In genomic region chr20:47629907-47630306, GRCh38 we compare ENCODE assay signal across 20 cellular contexts.
A peak's percentile ranks its signal among the peaks of the same experiment; 100 is the strongest.
DNase-seq lines count a peak whose midpoint lies in the region; ATAC-seq and TF ChIP-seq lines count a peak whose summit lies in the region.
"Had no signal": no experiment of that assay in that cellular context is flagged by ENCODE, and none has a peak within 500 bp of the region (broad histone marks: within the 10 kb centered on the region; RNA-seq: fewer than 3 reads in every experiment).

No MANE protein-coding gene starts in this region.

- H3K27ac ChIP-seq in stomach, result no peak overlapping the region
- H3K27ac ChIP-seq: 22Rv1; A549; BLaER1 treated with 17β-estradiol and CSF1 and Interleukin-3, amounts not matched to agents 10 nM and 100 nM; C4-2B had no signal

- H3K4me1 Mint-ChIP-seq in activated T-cell treated with anti-CD3 and anti-CD28 coated beads, Interleukin-2, amount 50 U/mL, for 24 hours (ENCODE audit: low read depth), result peaks cover 7% of the 10 kb centered on the region
- H3K4me1 Mint-ChIP-seq: B cell had no signal

- DNase-seq in activated T-cell treated with anti-CD3 and anti-CD28 coated beads, Interleukin-2, amount 50 U/mL, for 24 hours, result no peak
- DNase-seq in activated T-cell treated with anti-CD3 and anti-CD28 coated beads for 4 hours (no peak), RPMI7951 (ENCODE audit: low read depth) (peak; percentile 15), NCI-H1436 treated with DMSO at 0.1 percent for 48 hours (lab: John Stamatoyannopoulos, UW) (no peak), GM20000 (ENCODE audit: low spot score) (no peak), stomach (no peak)
- DNase-seq: AML-193; Caco-2; Calu3; CD4-positive, alpha-beta T cell; CD8-positive, alpha-beta T cell; DMS79 treated with DMSO at 0.1 percent for 48 hours; GF-D8 had no signal

- H3K4me3 ChIP-seq in stomach, result no peak overlapping the region
- H3K4me3 ChIP-seq: A549; BLaER1 treated with 17β-estradiol and CSF1 and Interleukin-3, amounts not matched to agents 10 nM and 100 nM; GM12878 had no signal

- no peak for ATAC-seq in SK-N-SH treated with all-trans-retinoic acid at 6 μM for 48 hours
- ATAC-seq: A549; CD8-positive, alpha-beta T cell; GM12878 had no signal

- TF ChIP-seq CTCF in GM20000 (IDR thresholded peaks at IDR 0.05; ENCODE audit: extremely low read depth, missing control alignments), result no peak
- TF ChIP-seq CTCF in stomach (IDR thresholded peaks at IDR 0.05), result no peak

- no peak for TF ChIP-seq POLR2A in stomach (IDR thresholded peaks at IDR 0.05)

- peaks cover 3 to 96% (median 93%) of the 10 kb centered on the region in 4 donors for H3K36me3 ChIP-seq in stomach

- no peak overlapping the region for H3K4me3 Mint-ChIP-seq in activated T-cell treated with anti-CD3 and anti-CD28 coated beads, Interleukin-2, amount 50 U/mL, for 24 hours
- H3K4me3 Mint-ChIP-seq: B cell; CD4-positive, alpha-beta T cell; CD8-positive, alpha-beta T cell had no signal

- no peaks in the 10 kb centered on the region for H3K27me3 Mint-ChIP-seq in activated T-cell treated with anti-CD3 and anti-CD28 coated beads, Interleukin-2, amount 50 U/mL, for 24 hours
- H3K27me3 Mint-ChIP-seq: B cell; CD4-positive, alpha-beta T cell had no signal

- TF ChIP-seq EP300 in stomach (IDR thresholded peaks at IDR 0.05), result no peak

- peak overlapping the region; percentile 44 for H3K27ac Mint-ChIP-seq in activated T-cell treated with anti-CD3 and anti-CD28 coated beads, Interleukin-2, amount 50 U/mL, for 24 hours
- H3K27ac Mint-ChIP-seq: B cell; CD4-positive, alpha-beta T cell; CD8-positive, alpha-beta T cell had no signal

- 86 to 91% (median 88%) methylated on average over 2 of the region's 2 CpGs for WGBS in stomach, 5 donors

- no peaks in the 10 kb centered on the region for H3K9me3 ChIP-seq in stomach
- H3K9me3 ChIP-seq: A549; BLaER1 treated with 17β-estradiol and CSF1 and Interleukin-3, amounts not matched to agents 10 nM and 100 nM; Caco-2 had no signal

- no peaks in the 10 kb centered on the region for H3K27me3 ChIP-seq in stomach
- H3K27me3 ChIP-seq: BLaER1 treated with 17β-estradiol and CSF1 and Interleukin-3, amounts not matched to agents 10 nM and 100 nM had no signal

- H3K9me3 Mint-ChIP-seq in activated T-cell treated with anti-CD3 and anti-CD28 coated beads, Interleukin-2, amount 50 U/mL, for 24 hours, result no peaks in the 10 kb centered on the region
- H3K9me3 Mint-ChIP-seq: CD4-positive, alpha-beta T cell; CD8-positive, alpha-beta T cell had no signal

- intact Hi-C loops in stomach (cut with DNase I; ENCODE audit: low total_unique reads), result loop anchor here (10.0 kb wide), 2 partner anchors 235 to 365 kb away; no protein-coding TSS in a partner anchor

- peaks cover 95% of the 10 kb centered on the region for H3K36me3 Mint-ChIP-seq in activated T-cell treated with anti-CD3 and anti-CD28 coated beads, Interleukin-2, amount 50 U/mL, for 24 hours (ENCODE audit: low read depth)

- no peaks in the 10 kb centered on the region for H3K4me1 ChIP-seq in stomach
- H3K4me1 ChIP-seq: A549; BLaER1 treated with 17β-estradiol and CSF1 and Interleukin-3, amounts not matched to agents 10 nM and 100 nM; Caco-2 had no signal

TF ChIP-seq in SK-N-SH treated with all-trans-retinoic acid at 6 μM for 48 hours, 23 proteins besides CTCF, POLR2A, EP300 and RAD21:
- no peak for TF ChIP-seq ISL1 (CRISPR knock-in tag; IDR thresholded peaks at IDR 0.05)
- peak; percentile 46; the same call in 1 of the 2 replicates for TF ChIP-seq TSHZ2 (CRISPR knock-in tag; IDR thresholded peaks at IDR 0.05)
- no peak for TF ChIP-seq ZNF8 (CRISPR knock-in tag; IDR thresholded peaks at IDR 0.05)
- TF ChIP-seq TCF4 (CRISPR knock-in tag; IDR thresholded peaks at IDR 0.05; ENCODE audit: borderline replicate concordance), result peak; percentile 84
